ENCODE assay signal across 14 cellular contexts in genomic region chr19:38195237-38195636, GRCh38. TPM values are rescaled to one million over a fixed set of nuclear protein-coding genes. Genes with fewer than 3 reads are reported as not detected.
DNase-seq lines count a peak whose midpoint lies in the region; ATAC-seq and TF ChIP-seq lines count a peak whose summit lies in the region.
"Had no signal": no experiment of that assay in that cellular context is flagged by ENCODE, and none has a peak within 500 bp of the region (broad histone marks: within the 10 kb centered on the region; RNA-seq: fewer than 3 reads in every experiment).

No MANE protein-coding gene starts in this region.

- peak overlapping the region; percentile 21 to 49 for H3K27ac Mint-ChIP-seq in stimulated activated naive CD8-positive, alpha-beta T cell treated with anti-CD3 and anti-CD28 coated beads, Interleukin-15, amount 100 ng/mL, for 72 hours
- H3K27ac Mint-ChIP-seq in WTC11 (peak overlapping the region; percentile 34; the same call in 1 of the 2 replicates), endothelial cell (ENCODE audit: unreplicated experiment) (no peak overlapping the region)
- H3K27ac Mint-ChIP-seq in stimulated activated naive B cell treated with anti-CD40 and anti-IgM and Interleukin-4, amounts not matched to agents 10 μg/mL and 1 μg/mL and 100 μg/mL, for 72 hours: peak overlapping the region; percentile 74
- H3K27ac Mint-ChIP-seq: B cell; CD8-positive, alpha-beta T cell had no signal

- DNase-seq in stimulated activated naive CD8-positive, alpha-beta T cell treated with anti-CD3 and anti-CD28 coated beads, Interleukin-15, amount 100 ng/mL, for 72 hours: no peak
- no peak for DNase-seq in stimulated activated naive CD8-positive, alpha-beta T cell treated with anti-CD3 and anti-CD28 coated beads, Interleukin-15, Interleukin-2, amounts not matched to agents 100 U/mL and 50 U/mL, for 24 hours
- DNase-seq in WTC11 (ENCODE audit: low spot score): no peak
- DNase-seq in endothelial cell (ENCODE audit: low spot score): no peak
- no peak for DNase-seq in stimulated activated naive B cell treated with anti-CD40 and anti-IgM and Interleukin-4, amounts not matched to agents 10 μg/mL and 1 μg/mL and 100 μg/mL, for 72 hours
- no peak for DNase-seq in DMS 273 (lab: John Stamatoyannopoulos, UW; ENCODE audit: unreplicated experiment)
- no peak for DNase-seq in occipital lobe (lab: John Stamatoyannopoulos, UW)
- no peak for DNase-seq in dedifferentiated amniotic fluid mesenchymal stem cell (ENCODE audit: extremely low spot score)
- DNase-seq: 8988T; CD8-positive, alpha-beta T cell; DMS 273 treated with DMSO at 0.1 percent for 48 hours; IMR-90 had no signal

- POLR2A ChIA-PET in WTC11 (lab: Charles Lee): no interaction called here

- H3K27me3 Mint-ChIP-seq in stimulated activated naive CD8-positive, alpha-beta T cell treated with anti-CD3 and anti-CD28 coated beads, Interleukin-15, amount 100 ng/mL, for 72 hours: no peaks in the 10 kb centered on the region
- H3K27me3 Mint-ChIP-seq in WTC11 (ENCODE audit: low read depth) (no peaks in the 10 kb centered on the region), endothelial cell (ENCODE audit: unreplicated experiment) (peaks cover 13% of the 10 kb centered on the region)
- H3K27me3 Mint-ChIP-seq in stimulated activated naive B cell treated with anti-CD40 and anti-IgM and Interleukin-4, amounts not matched to agents 10 μg/mL and 1 μg/mL and 100 μg/mL, for 72 hours: no peaks in the 10 kb centered on the region
- H3K27me3 Mint-ChIP-seq: B cell had no signal

- H3K4me1 Mint-ChIP-seq in stimulated activated naive CD8-positive, alpha-beta T cell treated with anti-CD3 and anti-CD28 coated beads, Interleukin-15, amount 100 ng/mL, for 72 hours: peaks cover 3% of the 10 kb centered on the region
- H3K4me1 Mint-ChIP-seq in WTC11: no peaks in the 10 kb centered on the region
- H3K4me1 Mint-ChIP-seq in endothelial cell (ENCODE audit: unreplicated experiment): peaks cover 6% of the 10 kb centered on the region
- H3K4me1 Mint-ChIP-seq in stimulated activated naive B cell treated with anti-CD40 and anti-IgM and Interleukin-4, amounts not matched to agents 10 μg/mL and 1 μg/mL and 100 μg/mL, for 72 hours: peaks cover 7% of the 10 kb centered on the region in 2 donors

- H3K36me3 Mint-ChIP-seq in WTC11: 0 out of 2 replicates have a peak, but pooled peaks cover 2% of the 10 kb centered on the region
- peaks cover 20% of the 10 kb centered on the region for H3K36me3 Mint-ChIP-seq in endothelial cell (ENCODE audit: low read depth, unreplicated experiment)
- H3K36me3 Mint-ChIP-seq in stimulated activated naive B cell treated with anti-CD40 and anti-IgM and Interleukin-4, amounts not matched to agents 10 μg/mL and 1 μg/mL and 100 μg/mL, for 72 hours: peaks cover 63 to 82% of the 10 kb centered on the region in 2 donors

- peaks cover 6 to 16% of the 10 kb centered on the region in 2 donors for H3K9me3 Mint-ChIP-seq in stimulated activated naive CD8-positive, alpha-beta T cell treated with anti-CD3 and anti-CD28 coated beads, Interleukin-15, amount 100 ng/mL, for 72 hours
- H3K9me3 Mint-ChIP-seq in WTC11: no peaks in the 10 kb centered on the region
- H3K9me3 Mint-ChIP-seq in endothelial cell (ENCODE audit: unreplicated experiment): no peaks in the 10 kb centered on the region
- H3K9me3 Mint-ChIP-seq in stimulated activated naive B cell treated with anti-CD40 and anti-IgM and Interleukin-4, amounts not matched to agents 10 μg/mL and 1 μg/mL and 100 μg/mL, for 72 hours: no peaks in the 10 kb centered on the region
- H3K9me3 Mint-ChIP-seq: CD8-positive, alpha-beta T cell had no signal

- CTCF ChIA-PET in WTC11 (lab: Charles Lee): interaction anchor here (3.0 kb wide), 1 partner anchor 52 kb away, joined by 17 read pairs; no protein-coding TSS in a partner anchor

- ATAC-seq in stimulated activated naive CD8-positive, alpha-beta T cell treated with anti-CD3 and anti-CD28 coated beads, Interleukin-15, amount 100 ng/mL, for 72 hours: no peak
- no peak for ATAC-seq in stimulated activated naive CD8-positive, alpha-beta T cell treated with anti-CD3 and anti-CD28 coated beads, Interleukin-15, Interleukin-2, amounts not matched to agents 100 U/mL and 50 U/mL, for 24 hours
- ATAC-seq in WTC11: no peak
- ATAC-seq in stimulated activated naive B cell treated with anti-CD40 and anti-IgM and Interleukin-4, amounts not matched to agents 10 μg/mL and 1 μg/mL and 100 μg/mL, for 72 hours (replicated peaks): no peak
- ATAC-seq: CD8-positive, alpha-beta T cell; HCT116 had no signal

- no peak overlapping the region for H3K4me3 Mint-ChIP-seq in stimulated activated naive CD8-positive, alpha-beta T cell treated with anti-CD3 and anti-CD28 coated beads, Interleukin-15, amount 100 ng/mL, for 72 hours
- H3K4me3 Mint-ChIP-seq in WTC11 (no peak overlapping the region), endothelial cell (ENCODE audit: unreplicated experiment) (peak overlapping the region; percentile 84)
- H3K4me3 Mint-ChIP-seq in stimulated activated naive B cell treated with anti-CD40 and anti-IgM and Interleukin-4, amounts not matched to agents 10 μg/mL and 1 μg/mL and 100 μg/mL, for 72 hours: no peak overlapping the region
- H3K4me3 Mint-ChIP-seq: B cell; CD8-positive, alpha-beta T cell had no signal

- no peak for TF ChIP-seq CTCF in WTC11 (IDR thresholded peaks at IDR 0.05)
- TF ChIP-seq CTCF in endothelial cell (IDR thresholded peaks at IDR 0.05; ENCODE audit: unreplicated experiment): no peak

TF ChIP-seq in WTC11, 78 proteins besides CTCF, POLR2A, EP300 and RAD21:
- TF ChIP-seq SMAD4 (CRISPR knock-in tag; IDR thresholded peaks at IDR 0.05): no peak
- no peak for TF ChIP-seq ATF2 (CRISPR knock-in tag; IDR thresholded peaks at IDR 0.05; ENCODE audit: borderline replicate concordance, low read depth)
- TF ChIP-seq ZNF396 (CRISPR knock-in tag; IDR thresholded peaks at IDR 0.05; ENCODE audit: borderline replicate concordance): no peak
- no peak for TF ChIP-seq MXD4 (CRISPR knock-in tag; IDR thresholded peaks at IDR 0.05; ENCODE audit: borderline replicate concordance)
- no peak for TF ChIP-seq CREM (CRISPR knock-in tag; IDR thresholded peaks at IDR 0.05)

RNA-seq across cellular contexts. Expression of gene DPF1, which starts 28.8 kb away (rescaled TPM):
- total RNA-seq in WTC11 (2021) (5.2 to 6.8 TPM (median 5.9 TPM) in 3 replicates), endothelial cell (ENCODE audit: unreplicated experiment) (6.0 TPM), occipital lobe (37.4 TPM)
- total RNA-seq: B cell; CD8-positive, alpha-beta T cell had no signal
